Comparison of ENCODE assay signal across 1 cellular context in the genomic region with DNA sequence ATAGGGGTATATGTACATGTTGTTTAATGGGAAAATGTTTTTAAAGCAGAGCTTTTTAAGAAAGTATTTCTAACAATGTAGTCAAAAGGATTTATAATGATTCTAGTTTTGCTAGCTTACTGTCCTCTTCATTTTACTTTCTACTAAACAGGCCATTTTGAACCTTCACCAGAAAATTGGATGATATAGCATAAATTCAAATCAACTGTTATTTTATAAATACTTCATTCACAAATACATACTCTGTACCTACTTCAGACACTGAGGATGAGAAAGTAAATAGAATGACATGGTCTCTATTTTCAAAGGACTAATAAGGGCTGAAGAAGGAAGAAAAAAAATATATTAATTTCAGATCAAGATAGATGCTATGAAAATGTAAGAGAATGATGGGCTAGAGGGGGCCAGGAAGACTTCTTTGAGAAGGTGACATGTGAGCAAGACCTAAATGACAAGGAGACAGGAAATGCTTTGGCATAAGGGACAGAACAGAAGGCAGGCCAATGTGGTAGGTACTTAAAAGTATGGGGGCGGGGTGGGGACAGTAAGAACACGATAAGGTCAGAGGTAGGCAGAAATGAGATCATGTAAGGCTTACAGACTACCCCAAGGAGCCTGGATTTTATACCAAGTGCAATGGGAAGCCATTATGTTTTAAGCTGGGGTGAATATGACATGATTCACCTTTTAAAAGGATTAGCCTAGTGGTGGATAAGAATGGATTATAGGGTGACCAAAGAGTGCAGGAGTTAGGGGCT.
TF ChIP-seq lines count a peak whose summit lies in the region.

No MANE protein-coding gene starts in this region.

TF ChIP-seq in IMR-90, 13 proteins besides CTCF, POLR2A, EP300 and RAD21:
- TF ChIP-seq, protein P1, sequence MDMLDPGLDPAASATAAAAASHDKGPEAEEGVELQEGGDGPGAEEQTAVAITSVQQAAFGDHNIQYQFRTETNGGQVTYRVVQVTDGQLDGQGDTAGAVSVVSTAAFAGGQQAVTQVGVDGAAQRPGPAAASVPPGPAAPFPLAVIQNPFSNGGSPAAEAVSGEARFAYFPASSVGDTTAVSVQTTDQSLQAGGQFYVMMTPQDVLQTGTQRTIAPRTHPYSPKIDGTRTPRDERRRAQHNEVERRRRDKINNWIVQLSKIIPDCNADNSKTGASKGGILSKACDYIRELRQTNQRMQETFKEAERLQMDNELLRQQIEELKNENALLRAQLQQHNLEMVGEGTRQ (IDR thresholded peaks at IDR 0.05; ENCODE audit: low read depth, low read length) = no peak
- no peak for TF ChIP-seq MXI1 (IDR thresholded peaks at IDR 0.05; ENCODE audit: borderline replicate concordance, low read depth, low read length)
- TF ChIP-seq CEBPB (IDR thresholded peaks at IDR 0.05; ENCODE audit: low read depth, low read length) = no peak
- TF ChIP-seq MAFK (IDR thresholded peaks at IDR 0.05; ENCODE audit: low read depth, low read length) = no peak
- no peak for TF ChIP-seq RCOR1 (IDR thresholded peaks at IDR 0.05; ENCODE audit: insufficient replicate concordance, low read length)
- no peak for TF ChIP-seq NFE2L2 (IDR thresholded peaks at IDR 0.05; ENCODE audit: low read depth, low read length)
- no peak for TF ChIP-seq SMC3 (IDR thresholded peaks at IDR 0.05; ENCODE audit: low read depth, low read length)
- no peak for TF ChIP-seq RFX5 (IDR thresholded peaks at IDR 0.05; ENCODE audit: low read depth, low read length)
- TF ChIP-seq BHLHE40 (IDR thresholded peaks at IDR 0.05; ENCODE audit: low read depth, low read length) = no peak
- TF ChIP-seq, protein P2, sequence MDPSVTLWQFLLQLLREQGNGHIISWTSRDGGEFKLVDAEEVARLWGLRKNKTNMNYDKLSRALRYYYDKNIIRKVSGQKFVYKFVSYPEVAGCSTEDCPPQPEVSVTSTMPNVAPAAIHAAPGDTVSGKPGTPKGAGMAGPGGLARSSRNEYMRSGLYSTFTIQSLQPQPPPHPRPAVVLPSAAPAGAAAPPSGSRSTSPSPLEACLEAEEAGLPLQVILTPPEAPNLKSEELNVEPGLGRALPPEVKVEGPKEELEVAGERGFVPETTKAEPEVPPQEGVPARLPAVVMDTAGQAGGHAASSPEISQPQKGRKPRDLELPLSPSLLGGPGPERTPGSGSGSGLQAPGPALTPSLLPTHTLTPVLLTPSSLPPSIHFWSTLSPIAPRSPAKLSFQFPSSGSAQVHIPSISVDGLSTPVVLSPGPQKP (IDR thresholded peaks at IDR 0.05; ENCODE audit: borderline replicate concordance, low read depth, low read length) = no peak
- TF ChIP-seq FOS (IDR thresholded peaks at IDR 0.05; ENCODE audit: low read depth, low read length) = no peak
- no peak for TF ChIP-seq MAZ (IDR thresholded peaks at IDR 0.05; ENCODE audit: borderline replicate concordance, low read depth, low read length)
- no peak for TF ChIP-seq CHD1 (IDR thresholded peaks at IDR 0.05; ENCODE audit: low read depth, low read length)
